8 cellular contexts compared by ENCODE assay signal in genomic region chr14:57692671-57693070, GRCh38.
DNase-seq lines count a peak whose midpoint lies in the region; ATAC-seq, FAIRE-seq and TF ChIP-seq lines count a peak whose summit lies in the region.

No MANE protein-coding gene starts in this region.

- no peaks in the 10 kb centered on the region for H4K20me1 ChIP-seq in fibroblast of lung (ENCODE audit: control insufficient read depth, extremely low read depth, insufficient read depth, low read length)

- H3K27ac Mint-ChIP-seq in activated naive CD4-positive, alpha-beta T cell treated with anti-CD3 and anti-CD28 coated beads for 36 hours, result no peak overlapping the region

- H3K4me3 ChIP-seq in fibroblast of lung (replicated peaks in 1 of 4; ENCODE audit: control extremely low read depth in 1 of 4, insufficient read depth in 1 of 4, low read depth in 3 of 4, low read length in 4 of 4) (no peak overlapping the region), prostate gland (no peak overlapping the region)

- peak; percentile 41 to 45 for TF ChIP-seq CTCF in fibroblast of lung (conservative IDR thresholded peaks at IDR 0.05 in 1 of 2, IDR thresholded peaks at IDR 0.05 in 1 of 2; ENCODE audit: low read depth in 1 of 2, low read length in 2 of 2)
- peak in 2 of 4 experiments; percentile 47 to 50 for TF ChIP-seq CTCF in prostate gland (IDR thresholded peaks at IDR 0.05)

- H3K27me3 ChIP-seq in fibroblast of lung (ENCODE audit: control insufficient read depth, insufficient read depth, low read length) (no peaks in the 10 kb centered on the region), prostate gland (replicated peaks; ENCODE audit: insufficient read depth) (no peaks in the 10 kb centered on the region)

- peaks cover 3% of the 10 kb centered on the region for H3K9me3 Mint-ChIP-seq in activated naive CD4-positive, alpha-beta T cell treated with anti-CD3 and anti-CD28 coated beads for 36 hours

- TF ChIP-seq POLR2A in prostate gland (IDR thresholded peaks at IDR 0.05), result no peak

- H3K4me1 ChIP-seq in fibroblast of lung (ENCODE audit: control insufficient read depth, extremely low read depth, insufficient read depth, low read length) (no peaks in the 10 kb centered on the region), prostate gland (replicated peaks) (no peaks in the 10 kb centered on the region)

- H3K36me3 ChIP-seq in fibroblast of lung (ENCODE audit: control insufficient read depth, insufficient read depth, low read length), result no peaks in the 10 kb centered on the region
- no peaks in the 10 kb centered on the region for H3K36me3 ChIP-seq in prostate gland

- DNase-seq in GM18507 (ENCODE audit: extremely low spot score, insufficient read length, low read depth) (peak; percentile 4), NCI-H82 treated with DMSO at 0.1 percent for 48 hours (lab: John Stamatoyannopoulos, UW; ENCODE audit: unreplicated experiment) (peak; percentile 86), fibroblast of lung (ENCODE audit: low read depth in 2 of 2) (peak; percentile 54), prostate gland (ENCODE audit: low spot score) (no peak), sciatic nerve (ENCODE audit: low spot score) (no peak)
- no peak for DNase-seq in activated naive CD4-positive, alpha-beta T cell treated with anti-CD3 and anti-CD28 coated beads for 36 hours

- no peaks in the 10 kb centered on the region for H3K9me3 ChIP-seq in fibroblast of lung (ENCODE audit: control insufficient read depth, insufficient read depth, low read depth, low read length)
- no peaks in the 10 kb centered on the region for H3K9me3 ChIP-seq in prostate gland

- H2AFZ ChIP-seq in fibroblast of lung (ENCODE audit: low read length), result no peak overlapping the region

- no peaks in the 10 kb centered on the region for H3K79me2 ChIP-seq in fibroblast of lung (ENCODE audit: control insufficient read depth, insufficient read depth, low read length)

- H3K4me3 Mint-ChIP-seq in activated naive CD4-positive, alpha-beta T cell treated with anti-CD3 and anti-CD28 coated beads for 36 hours, result no peak overlapping the region

- CTCF ChIA-PET in activated naive CD4-positive, alpha-beta T cell treated with anti-CD3 and anti-CD28 coated beads for 36 hours (lab: Charles Lee), result interaction anchor here (0.7 to 2.0 kb wide), 2 partner anchors 379 to 392 kb away, joined by 3 to 6 read pairs; no protein-coding TSS in a partner anchor

- no peak overlapping the region for H3K27ac ChIP-seq in fibroblast of lung (ENCODE audit: insufficient read depth, low read length)
- H3K27ac ChIP-seq in prostate gland, result no peak overlapping the region

- H3K36me3 Mint-ChIP-seq in activated naive CD4-positive, alpha-beta T cell treated with anti-CD3 and anti-CD28 coated beads for 36 hours (ENCODE audit: low read depth), result no peaks in the 10 kb centered on the region

- H3K9ac ChIP-seq in fibroblast of lung (ENCODE audit: insufficient read depth, low read length), result no peak overlapping the region

- H3K4me1 Mint-ChIP-seq in activated naive CD4-positive, alpha-beta T cell treated with anti-CD3 and anti-CD28 coated beads for 36 hours (ENCODE audit: low read depth), result no peaks in the 10 kb centered on the region

- intact Hi-C loops in prostate gland (cut with DNase I) (no loop called here), sciatic nerve (cut with DNase I) (no loop called here)
- intact Hi-C loops in activated naive CD4-positive, alpha-beta T cell treated with anti-CD3 and anti-CD28 coated beads for 36 hours (cut with micrococcal nuclease), result loop anchor here (2.0 kb wide), 1 partner anchor 380 kb away; no protein-coding TSS in a partner anchor

- ATAC-seq in GM18867 (IDR thresholded peaks at IDR 0.05; ENCODE audit: unreplicated experiment), result no peak
- no peak for ATAC-seq in sciatic nerve

- H3K4me2 ChIP-seq in fibroblast of lung (ENCODE audit: extremely low read depth, insufficient read depth, low read length), result no peak overlapping the region

- FAIRE-seq in A204.1 (lab: Jason Lieb, UNC) (peak; percentile 92), GM18507 (lab: Jason Lieb, UNC) (peak; percentile 35)

- no peaks in the 10 kb centered on the region for H3K27me3 Mint-ChIP-seq in activated naive CD4-positive, alpha-beta T cell treated with anti-CD3 and anti-CD28 coated beads for 36 hours (ENCODE audit: low read depth)

Comparison
In these comparisons a context has a peak if more than half of its experiments do, and no peak if none do; other contexts are left out.
1. DNase-seq: peak in GM18507 (single experiment), NCI-H82 treated with DMSO at 0.1 percent for 48 hours (single experiment) and fibroblast of lung (2 of 2); none in prostate gland (single experiment), activated naive CD4-positive, alpha-beta T cell treated with anti-CD3 and anti-CD28 coated beads for 36 hours (single experiment) and sciatic nerve (single experiment).